Comparison of ENCODE assay signal across 12 cellular contexts in the genomic region with DNA sequence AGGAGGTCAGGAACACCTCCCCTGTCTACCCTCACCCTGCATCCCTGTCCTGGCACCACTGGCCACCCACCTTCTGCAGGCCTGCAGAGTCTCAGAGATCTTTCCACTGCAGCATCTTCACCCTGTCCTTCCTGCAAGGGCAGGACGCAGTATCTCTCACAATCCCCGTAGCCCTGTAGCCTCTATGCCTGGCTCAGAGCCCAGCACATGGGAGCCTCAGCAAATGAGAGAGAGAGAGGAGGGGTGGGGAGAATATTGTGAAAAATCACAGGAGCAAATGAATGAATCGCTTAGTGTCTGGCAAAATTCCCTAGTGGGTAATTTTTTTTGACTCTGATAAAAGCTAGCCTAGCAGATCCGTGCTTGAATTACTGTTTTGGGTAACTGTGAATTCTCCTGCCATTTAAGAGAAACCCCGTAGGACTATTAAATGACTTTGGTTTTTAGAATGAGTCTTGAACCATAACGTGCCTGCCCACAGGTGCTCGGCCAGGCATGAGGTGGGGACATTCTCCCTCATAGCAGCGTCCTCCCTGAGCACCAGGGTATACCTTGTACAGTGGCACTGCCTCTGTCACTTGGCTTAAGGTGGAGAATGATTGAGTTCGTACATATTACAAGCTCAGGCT.
DNase-seq lines count a peak whose midpoint lies in the region; ATAC-seq and TF ChIP-seq lines count a peak whose summit lies in the region.
"Had no signal": no experiment of that assay in that cellular context is flagged by ENCODE, and none has a peak within 500 bp of the region (broad histone marks: within the 10 kb centered on the region; RNA-seq: fewer than 3 reads in every experiment).

No MANE protein-coding gene starts in this region.

- BruUV-seq in A673 (replicated peaks; lab: Mats Ljungman, UMichigan): no TSS peak

- CTCF ChIA-PET in A673 (lab: Charles Lee): no interaction called here

- ATAC-seq in lower lobe of right lung (no peak), HG02852 (IDR thresholded peaks at IDR 0.05; ENCODE audit: unreplicated experiment) (no peak)
- ATAC-seq: stimulated activated effector memory CD8-positive, alpha-beta T cell treated with anti-CD3 and anti-CD28 coated beads, Interleukin-12 subunit alpha, Interleukin-12 subunit beta, amount 100 ng/mL, for 72 hours had no signal

- WGBS in spleen, 5 donors: 65 to 86% (median 74%) methylated on average over 9 of the region's 9 CpGs

- intact Hi-C loops in A673 (cut with micrococcal nuclease; ENCODE audit: unreplicated experiment) (no loop called here), lower lobe of right lung (cut with DNase I) (no loop called here), spleen (cut with DNase I; ENCODE audit: low total_unique reads) (no loop called here)

- no peak for TF ChIP-seq POLR2A in spleen (IDR thresholded peaks at IDR 0.05)

- H3K9me3 ChIP-seq in A673 (ENCODE audit: low read depth, low read length, poor library complexity, severe bottlenecking): no peaks in the 10 kb centered on the region
- no peaks in the 10 kb centered on the region for H3K9me3 ChIP-seq in lower lobe of right lung
- no peaks in the 10 kb centered on the region for H3K9me3 ChIP-seq in spleen
- H3K9me3 ChIP-seq: SJCRH30 had no signal

- no peak overlapping the region for H3K27ac ChIP-seq in A673 (ENCODE audit: low read depth, low read length, poor library complexity, severe bottlenecking)
- peak overlapping the region; percentile 65 for H3K27ac ChIP-seq in cingulate gyrus (ENCODE audit: low read depth, low read length)
- no peak overlapping the region for H3K27ac ChIP-seq in lower lobe of right lung
- H3K27ac ChIP-seq in spleen: no peak overlapping the region
- H3K27ac ChIP-seq: SJCRH30 had no signal

- POLR2A ChIA-PET in A673 (lab: Charles Lee; ENCODE audit: low non-redundant PET): interaction anchor here (0.5 kb wide), 1 partner anchor 23 kb away, joined by 6 read pairs; no protein-coding TSS in a partner anchor

- TF ChIP-seq CTCF in A673 (conservative IDR thresholded peaks at IDR 0.05; ENCODE audit: low read depth, low read length): no peak
- no peak for TF ChIP-seq CTCF in lower lobe of right lung (IDR thresholded peaks at IDR 0.05)
- no peak for TF ChIP-seq CTCF in spleen (IDR thresholded peaks at IDR 0.05 in 8 of 11, conservative IDR thresholded peaks at IDR 0.05 in 3 of 11)

- H3K4me1 ChIP-seq in A673 (ENCODE audit: insufficient read depth, low read length, poor library complexity, severe bottlenecking) (peaks cover 22% of the 10 kb centered on the region), lower lobe of right lung (no peaks in the 10 kb centered on the region), spleen (peaks cover 0 to 17% (median 0%) of the 10 kb centered on the region in 6 donors)
- H3K4me1 ChIP-seq: SJCRH30 had no signal

- H3K36me3 ChIP-seq in A673 (ENCODE audit: insufficient read depth, low read length, poor library complexity, severe bottlenecking) (no peaks in the 10 kb centered on the region), lower lobe of right lung (no peaks in the 10 kb centered on the region), spleen (peaks cover 0 to 5% (median 0%) of the 10 kb centered on the region in 6 donors)
- H3K36me3 ChIP-seq: SJCRH30 had no signal

- H3K27me3 ChIP-seq in A673 (replicated peaks; ENCODE audit: insufficient read depth, low read depth, low read length, poor library complexity): no peaks in the 10 kb centered on the region
- H3K27me3 ChIP-seq in lower lobe of right lung (ENCODE audit: low read depth): no peaks in the 10 kb centered on the region
- no peaks in the 10 kb centered on the region for H3K27me3 ChIP-seq in spleen (replicated peaks in 1 of 7)

- DNase-seq in A673 (ENCODE audit: low spot score): peak; percentile 57
- peak; percentile 59 for DNase-seq in NCI-H1694 (lab: John Stamatoyannopoulos, UW)
- DNase-seq in lower lobe of right lung: peak; percentile 14
- no peak for DNase-seq in activated CD4-positive, alpha-beta T cell treated with anti-CD3 and anti-CD28 coated beads, Interleukin-2, amount 50 U/mL, for 4 hours
- DNase-seq in spleen: no peak
- no peak for DNase-seq in H4 (ENCODE audit: low spot score)
- DNase-seq: NCI-H2029 treated with DMSO at 0.1 percent for 48 hours, SJCRH30 had no signal

- H3K4me3 ChIP-seq in A673 (ENCODE audit: low read depth, low read length, poor library complexity, severe bottlenecking) (no peak overlapping the region), lower lobe of right lung (no peak overlapping the region), spleen (no peak overlapping the region)
- H3K4me3 ChIP-seq: lung, SJCRH30 had no signal

Comparison
In these comparisons a context has a peak if more than half of its experiments do, and no peak if none do; other contexts are left out.
1. DNase-seq: peak in A673 (single experiment), NCI-H1694 (single experiment) and lower lobe of right lung (single experiment); none in activated CD4-positive, alpha-beta T cell treated with anti-CD3 and anti-CD28 coated beads, Interleukin-2, amount 50 U/mL, for 4 hours (0 of 2), spleen (single experiment) and H4 (single experiment).